In genomic region chr3:114436182-114436581, GRCh38 we compare ENCODE assay signal across 1 cellular context.
TF ChIP-seq lines count a peak whose summit lies in the region.

No MANE protein-coding gene starts in this region.

TF ChIP-seq in GM23338, 12 proteins besides CTCF, POLR2A, EP300 and RAD21 (continued from another document):
- TF ChIP-seq ZNF462 (CRISPR knock-in tag; IDR thresholded peaks at IDR 0.05), result no peak
- TF ChIP-seq POLR2AphosphoS5 (IDR thresholded peaks at IDR 0.05; ENCODE audit: low read depth), result no peak
- no peak for TF ChIP-seq ZNF114 (CRISPR knock-in tag; IDR thresholded peaks at IDR 0.05)
- TF ChIP-seq ZNF331 (CRISPR knock-in tag; IDR thresholded peaks at IDR 0.05; ENCODE audit: low read depth), result no peak
- TF ChIP-seq JUNB (IDR thresholded peaks at IDR 0.05; ENCODE audit: unreplicated experiment), result no peak
TF ChIP-seq in GM23338: peak in this region for 0.
